Comparison of ENCODE assay signal across 20 cellular contexts in genomic region chr4:148776944-148777343, GRCh38.
DNase-seq lines count a peak whose midpoint lies in the region; ATAC-seq and TF ChIP-seq lines count a peak whose summit lies in the region.
"Had no signal": no experiment of that assay in that cellular context is flagged by ENCODE, and none has a peak within 500 bp of the region (broad histone marks: within the 10 kb centered on the region; RNA-seq: fewer than 3 reads in every experiment).

No MANE protein-coding gene starts in this region.

- TF ChIP-seq POLR2A in thyroid gland (IDR thresholded peaks at IDR 0.05) = no peak

- H3K4me3 Mint-ChIP-seq in neural progenitor cell = no peak overlapping the region
- H3K4me3 Mint-ChIP-seq: CD4-positive, CD25-positive, alpha-beta regulatory T cell; T-helper 17 cell had no signal

- H3K36me3 ChIP-seq in thyroid gland (no peaks in the 10 kb centered on the region), neural progenitor cell (no peaks in the 10 kb centered on the region)
- H3K36me3 ChIP-seq: transverse colon had no signal

- no peak for TF ChIP-seq CTCF in astrocyte of the cerebellum (IDR thresholded peaks at IDR 0.05; ENCODE audit: low read depth, low read length, missing control alignments)
- no peak for TF ChIP-seq CTCF in thyroid gland (IDR thresholded peaks at IDR 0.05)
- no peak for TF ChIP-seq CTCF in neural progenitor cell (IDR thresholded peaks at IDR 0.05)

- H2AFZ ChIP-seq in neural progenitor cell (replicated peaks) = no peak overlapping the region

- peak overlapping the region; percentile 75 to 81 (median 77) for H3K27ac ChIP-seq in thyroid gland
- no peak overlapping the region for H3K27ac ChIP-seq in neural progenitor cell
- H3K27ac ChIP-seq: KMS-11, transverse colon had no signal

- H3K9me3 ChIP-seq in thyroid gland (no peaks in the 10 kb centered on the region), neural progenitor cell (ENCODE audit: low read depth) (no peaks in the 10 kb centered on the region)
- H3K9me3 ChIP-seq: mucosa of descending colon, transverse colon had no signal

- DNase-seq in HT1080 (ENCODE audit: low read depth) (peak; percentile 45), astrocyte of the cerebellum (ENCODE audit: low read depth) (peak; percentile 59), iris pigment epithelial cell (ENCODE audit: low read depth) (peak; percentile 42), thyroid gland (peak; percentile 42 to 48), NCI-H1694 (lab: John Stamatoyannopoulos, UW) (no peak), neural progenitor cell (ENCODE audit: low spot score) (no peak)
- DNase-seq: CD4-positive, CD25-positive, alpha-beta regulatory T cell; cortex of kidney; DMS79 treated with DMSO at 0.1 percent for 48 hours; left cardiac atrium; mucosa of descending colon; NCI-H1417; NCI-H345; SHP77; small intestine; T-helper 17 cell; transverse colon had no signal

- H3K27me3 Mint-ChIP-seq in neural progenitor cell (ENCODE audit: insufficient read depth, low read depth) = no peaks in the 10 kb centered on the region
- H3K27me3 Mint-ChIP-seq: CD4-positive, CD25-positive, alpha-beta regulatory T cell had no signal

- no peak overlapping the region for H3K27ac Mint-ChIP-seq in neural progenitor cell
- H3K27ac Mint-ChIP-seq: CD4-positive, CD25-positive, alpha-beta regulatory T cell; T-helper 17 cell had no signal

- ATAC-seq in GM18858 (IDR thresholded peaks at IDR 0.05; ENCODE audit: unreplicated experiment) = no peak
- ATAC-seq: esophagus mucosa, left cardiac atrium, mucosa of descending colon, T-helper 17 cell had no signal

- no peaks in the 10 kb centered on the region for H3K27me3 ChIP-seq in thyroid gland
- no peaks in the 10 kb centered on the region for H3K27me3 ChIP-seq in neural progenitor cell
- H3K27me3 ChIP-seq: transverse colon had no signal

- intact Hi-C loops in thyroid gland (cut with DNase I) = no loop called here

- H3K4me3 ChIP-seq in astrocyte of the cerebellum (ENCODE audit: low read depth, low read length) (no peak overlapping the region), thyroid gland (replicated peaks in 1 of 3) (no peak overlapping the region), neural progenitor cell (no peak overlapping the region)
- H3K4me3 ChIP-seq: mucosa of descending colon, transverse colon had no signal

- peaks cover 2% of the 10 kb centered on the region for H3K4me1 Mint-ChIP-seq in neural progenitor cell
- H3K4me1 Mint-ChIP-seq: CD4-positive, CD25-positive, alpha-beta regulatory T cell; T-helper 17 cell had no signal

- 35 to 41% methylated on average over 3 of the region's 3 CpGs for WGBS in thyroid gland, 2 donors

- H3K4me1 ChIP-seq in thyroid gland (peaks cover 15 to 26% of the 10 kb centered on the region in 2 donors), neural progenitor cell (peaks cover 3% of the 10 kb centered on the region)

- H3K4me2 ChIP-seq in neural progenitor cell = no peak overlapping the region
- H3K4me2 ChIP-seq: KMS-11 had no signal

- H4K20me1 ChIP-seq in neural progenitor cell (ENCODE audit: low read depth) = no peaks in the 10 kb centered on the region

- no peaks in the 10 kb centered on the region for H3K79me2 ChIP-seq in neural progenitor cell (ENCODE audit: low read depth)

- no peaks in the 10 kb centered on the region for H3K9me3 Mint-ChIP-seq in neural progenitor cell

- no peak overlapping the region for H3K9ac ChIP-seq in neural progenitor cell
- H3K9ac ChIP-seq: KMS-11 had no signal

- in situ Hi-C loops in astrocyte of the cerebellum (cut with HindIII; ENCODE audit: low sequenced_read_pairs) = no loop called here

- no peaks in the 10 kb centered on the region for H3F3A ChIP-seq in neural progenitor cell (ENCODE audit: low read depth)

- no peaks in the 10 kb centered on the region for H3K36me3 Mint-ChIP-seq in neural progenitor cell
- H3K36me3 Mint-ChIP-seq: CD4-positive, CD25-positive, alpha-beta regulatory T cell had no signal

Comparison
In these comparisons a context has a peak if more than half of its experiments do, and no peak if none do; other contexts are left out.
1. DNase-seq: peak in HT1080 (single experiment), astrocyte of the cerebellum (single experiment), iris pigment epithelial cell (single experiment) and thyroid gland (2 of 2); none in NCI-H1694 (single experiment) and neural progenitor cell (single experiment).